2 cellular contexts compared by ENCODE assay signal in genomic region chr12:109624467-109624866, GRCh38.
A peak's percentile ranks its signal among the peaks of the same experiment; 100 is the strongest.
TF ChIP-seq lines count a peak whose summit lies in the region.

No MANE protein-coding gene starts in this region.

TF ChIP-seq in HCT116, 20 proteins besides CTCF, POLR2A, EP300 and RAD21:
- TF ChIP-seq SIN3A (IDR thresholded peaks at IDR 0.05; ENCODE audit: low read depth) (no peak), ZFX (IDR thresholded peaks at IDR 0.05) (no peak), EGR1 (IDR thresholded peaks at IDR 0.05; ENCODE audit: low read depth) (no peak), CEBPB (IDR thresholded peaks at IDR 0.05; ENCODE audit: low read depth) (no peak), REST (IDR thresholded peaks at IDR 0.05; ENCODE audit: low read depth) (no peak), MAX (IDR thresholded peaks at IDR 0.05) (no peak), SRF (IDR thresholded peaks at IDR 0.05; ENCODE audit: low read depth) (no peak), SP1 (IDR thresholded peaks at IDR 0.05; ENCODE audit: low read depth) (no peak), EZH2 (IDR thresholded peaks at IDR 0.05) (no peak), POLR2AphosphoS5 (IDR thresholded peaks at IDR 0.05; ENCODE audit: low read depth, low read length) (no peak), ZNF274 (IDR thresholded peaks at IDR 0.05; ENCODE audit: low read depth, low read length) (no peak), FOSL1 (IDR thresholded peaks at IDR 0.05; ENCODE audit: low read depth) (no peak), ZBTB33 (IDR thresholded peaks at IDR 0.05; ENCODE audit: extremely low read depth, insufficient replicate concordance, low read length) (no peak), CBX3 (IDR thresholded peaks at IDR 0.05; ENCODE audit: low read depth) (no peak)

TF ChIP-seq in HepG2, 621 proteins besides CTCF, POLR2A, EP300 and RAD21:
- TF ChIP-seq MNT (IDR thresholded peaks at IDR 0.05) = peak; percentile 81
- no peak for TF ChIP-seq GPN1 (CRISPR knock-in tag; IDR thresholded peaks at IDR 0.05; ENCODE audit: borderline replicate concordance)
- no peak for TF ChIP-seq ZNF558 (CRISPR knock-in tag; IDR thresholded peaks at IDR 0.05; ENCODE audit: borderline replicate concordance)
